8 cellular contexts compared by ENCODE assay signal in genomic region chr17:29617481-29618271, GRCh38. TPM values are rescaled to one million over a fixed set of nuclear protein-coding genes. Genes with fewer than 3 reads are reported as not detected.
DNase-seq lines count a peak whose midpoint lies in the region; ATAC-seq, FAIRE-seq and TF ChIP-seq lines count a peak whose summit lies in the region.

No MANE protein-coding gene starts in this region.

- peaks cover 64% of the 10 kb centered on the region for H3K4me1 Mint-ChIP-seq in activated naive CD4-positive, alpha-beta T cell treated with anti-CD3 and anti-CD28 coated beads, Interleukin-2, amount 10 ng/mL, durations not matched to agents 7 days and 5 days

- no peaks in the 10 kb centered on the region for H3K9me3 Mint-ChIP-seq in activated naive CD4-positive, alpha-beta T cell treated with anti-CD3 and anti-CD28 coated beads, Interleukin-2, amount 10 ng/mL, durations not matched to agents 7 days and 5 days

- peaks cover 60% of the 10 kb centered on the region for H3K27me3 Mint-ChIP-seq in activated naive CD4-positive, alpha-beta T cell treated with anti-CD3 and anti-CD28 coated beads, Interleukin-2, amount 10 ng/mL, durations not matched to agents 7 days and 5 days

- H3K9me3 ChIP-seq in RWPE2 (ENCODE audit: severe bottlenecking) = no peaks in the 10 kb centered on the region
- H3K9me3 ChIP-seq in pancreas = no peaks in the 10 kb centered on the region
- no peaks in the 10 kb centered on the region for H3K9me3 ChIP-seq in transverse colon

- H3K4me1 ChIP-seq in RWPE2 (ENCODE audit: insufficient read depth, poor library complexity, severe bottlenecking) (peaks cover 11% of the 10 kb centered on the region), pancreas (peaks cover 15 to 29% (median 27%) of the 10 kb centered on the region in 3 donors), transverse colon (peaks cover 45 to 72% (median 62%) of the 10 kb centered on the region in 4 donors)

- CTCF ChIA-PET in activated naive CD4-positive, alpha-beta T cell treated with anti-CD3 and anti-CD28 coated beads, Interleukin-2, amount 10 ng/mL, durations not matched to agents 7 days and 5 days (lab: Charles Lee) = interaction anchor here (0.6 to 6.5 kb wide), 39 partner anchors 8 to 475 kb away, joined by 3 to 47 read pairs (median 5); partner anchors contain the start of genes ABHD15, ANKRD13B, GIT1 and SSH2

- TF ChIP-seq POLR2A in transverse colon (IDR thresholded peaks at IDR 0.05) = no peak

- no peaks in the 10 kb centered on the region for H3K36me3 Mint-ChIP-seq in activated naive CD4-positive, alpha-beta T cell treated with anti-CD3 and anti-CD28 coated beads, Interleukin-2, amount 10 ng/mL, durations not matched to agents 7 days and 5 days

- 4 to 5% methylated on average over 57 to 68 of the region's 68 CpGs for WGBS in pancreas, 2 donors
- 0 to 3% methylated on average over 3 to 45 of the region's 68 CpGs for WGBS in transverse colon (ENCODE audit: low coverage in 1 of 2), 2 donors

- peak overlapping the region; percentile 81 for H3K4me3 Mint-ChIP-seq in activated naive CD4-positive, alpha-beta T cell treated with anti-CD3 and anti-CD28 coated beads, Interleukin-2, amount 10 ng/mL, durations not matched to agents 7 days and 5 days

- intact Hi-C loops in pancreas (cut with DNase I) = no loop called here
- intact Hi-C loops in transverse colon (cut with DNase I; ENCODE audit: low total_unique reads) = no loop called here

- H3K4me3 ChIP-seq in RWPE2 (ENCODE audit: severe bottlenecking) = no peak overlapping the region
- peak overlapping the region; percentile 5 to 47 (median 22) for H3K4me3 ChIP-seq in pancreas
- H3K4me3 ChIP-seq in transverse colon = peak overlapping the region; percentile 14 to 51 (median 28)

- in situ Hi-C loops in transverse colon (cut with MboI; ENCODE audit: low pct_ligation_motif_present in 1 of 4, low pct_unique_long_range_greater_than_20kb in 1 of 4, low sequenced_read_pairs in 3 of 4) = loop anchor here in 1 of 4 donors (25.0 kb wide), 1 partner anchor 320 kb away; the partner anchor contains the start of genes EFCAB5 and SSH2

- peak; percentile 4; the same call in 1 of the 3 replicates for ATAC-seq in RWPE2 (ENCODE audit: low read depth)
- ATAC-seq in pancreas = peak; percentile 71 to 80 (median 76)
- ATAC-seq in GM21447 (IDR thresholded peaks at IDR 0.05; ENCODE audit: unreplicated experiment) = no peak

- H3K27ac Mint-ChIP-seq in activated naive CD4-positive, alpha-beta T cell treated with anti-CD3 and anti-CD28 coated beads, Interleukin-2, amount 10 ng/mL, durations not matched to agents 7 days and 5 days = peak overlapping the region; percentile 84

- H3K27me3 ChIP-seq in RWPE2 (ENCODE audit: insufficient read depth, poor library complexity, severe bottlenecking) (peaks cover 6% of the 10 kb centered on the region), pancreas (no peaks in the 10 kb centered on the region), transverse colon (peaks cover 18% of the 10 kb centered on the region)

- no peak for FAIRE-seq in pancreas (lab: Jason Lieb, UNC)

- TF ChIP-seq CTCF in RWPE2 (IDR thresholded peaks at IDR 0.05; ENCODE audit: poor library complexity, severe bottlenecking) (peak; percentile 57), pancreas (IDR thresholded peaks at IDR 0.05) (peak; percentile 47 to 72 (median 66)), transverse colon (IDR thresholded peaks at IDR 0.05) (peak; percentile 57 to 77 (median 67))

- H3K27ac ChIP-seq in RWPE2 (ENCODE audit: poor library complexity, severe bottlenecking) = no peak overlapping the region
- H3K27ac ChIP-seq in pancreas = no peak overlapping the region
- peak overlapping the region; percentile 23 to 66 (median 58) for H3K27ac ChIP-seq in transverse colon

- no peak for TF ChIP-seq EP300 in transverse colon (IDR thresholded peaks at IDR 0.05; ENCODE audit: low read depth)

- no peaks in the 10 kb centered on the region for H3K36me3 ChIP-seq in RWPE2 (ENCODE audit: low read depth)
- H3K36me3 ChIP-seq in pancreas = no peaks in the 10 kb centered on the region
- no peaks in the 10 kb centered on the region for H3K36me3 ChIP-seq in transverse colon

- DNase-seq in EH (ENCODE audit: low read depth) = peak; percentile 60
- peak; percentile 82 for DNase-seq in HK-2 (ENCODE audit: unreplicated experiment)
- DNase-seq in RWPE2 (ENCODE audit: low spot score) = no peak
- peak; percentile 92 for DNase-seq in activated naive CD4-positive, alpha-beta T cell treated with anti-CD3 and anti-CD28 coated beads, Interleukin-2, amount 10 ng/mL, durations not matched to agents 7 days and 5 days
- DNase-seq in glomerular visceral epithelial cell (ENCODE audit: extremely low spot score) = peak; percentile 40
- DNase-seq in pancreas = peak; percentile 70 to 92 (median 82)
- DNase-seq in transverse colon = peak; percentile 89

RNA-seq across cellular contexts. Expression of gene CORO6, which starts 5.0 kb away (rescaled TPM):
- 1 to 10 TPM in 1 of 6 donors, under 1 TPM in 5; 0.20 to 1.9 (median 0.53) TPM for total RNA-seq in pancreas
- polyA plus RNA-seq in pancreas = 1 to 10 TPM; 3.7 to 4.4 TPM
- total RNA-seq in transverse colon = 10 to 100 TPM; 12.2 to 37.4 (median 13.9) TPM

RNA-seq across cellular contexts. Expression of gene ANKRD13B, which starts 24.7 kb away (rescaled TPM):
- total RNA-seq in pancreas (1 to 10 TPM; 1.0 to 5.8 (median 2.8) TPM), transverse colon (1 to 10 TPM; 2.9 to 8.6 (median 5.6) TPM)
- polyA plus RNA-seq in pancreas = 1 to 10 TPM; 5.0 to 5.8 TPM

RNA-seq across cellular contexts. Expression of gene GIT1, which starts 28.2 kb away (rescaled TPM):
- total RNA-seq in pancreas (10 to 100 TPM; 15.1 to 24.1 (median 18.0) TPM), transverse colon (10 to 100 TPM; 39.2 to 71.8 (median 41.3) TPM)
- 10 to 100 TPM; 26.4 to 27.6 TPM for polyA plus RNA-seq in pancreas

RNA-seq across cellular contexts. Expression of gene TP53I13, which starts 49.2 kb away (rescaled TPM):
- total RNA-seq in pancreas = 10 to 100 TPM; 16.5 to 45.4 (median 21.5) TPM
- 100 to 1,000 TPM; 120 to 176 TPM for polyA plus RNA-seq in pancreas
- total RNA-seq in transverse colon = 100 to 1,000 TPM in 1 of 4 donors, 10 to 100 TPM in 3; 47.8 to 144 (median 87.7) TPM

RNA-seq across cellular contexts. Expression of gene ABHD15, which starts 50.8 kb away (rescaled TPM):
- total RNA-seq in pancreas (1 to 10 TPM; 4.6 to 9.6 (median 6.5) TPM), transverse colon (10 to 100 TPM; 18.7 to 38.0 (median 24.6) TPM)
- polyA plus RNA-seq in pancreas = 10 to 100 TPM in 1 of 2 donors, 1 to 10 TPM in 1; 3.9 to 10.6 TPM

Comparison
In these comparisons a context has a peak if more than half of its experiments do, and no peak if none do; other contexts are left out.
1. H3K27ac ChIP-seq: peak in transverse colon (4 of 4); none in RWPE2 (single experiment) and pancreas (0 of 4).
2. RNA of gene CORO6, which starts 5.0 kb away (total RNA-seq): 12.2 to 37.4 TPM in transverse colon; 0.20 to 1.9 TPM in pancreas; every median in the first group is over 4 times any median in the second.
3. Peak in every context shown above with its lines, with median percentiles within 50 percentile points of each other: CTCF ChIP-seq.